8 cellular contexts compared by ENCODE assay signal in the genomic region with DNA sequence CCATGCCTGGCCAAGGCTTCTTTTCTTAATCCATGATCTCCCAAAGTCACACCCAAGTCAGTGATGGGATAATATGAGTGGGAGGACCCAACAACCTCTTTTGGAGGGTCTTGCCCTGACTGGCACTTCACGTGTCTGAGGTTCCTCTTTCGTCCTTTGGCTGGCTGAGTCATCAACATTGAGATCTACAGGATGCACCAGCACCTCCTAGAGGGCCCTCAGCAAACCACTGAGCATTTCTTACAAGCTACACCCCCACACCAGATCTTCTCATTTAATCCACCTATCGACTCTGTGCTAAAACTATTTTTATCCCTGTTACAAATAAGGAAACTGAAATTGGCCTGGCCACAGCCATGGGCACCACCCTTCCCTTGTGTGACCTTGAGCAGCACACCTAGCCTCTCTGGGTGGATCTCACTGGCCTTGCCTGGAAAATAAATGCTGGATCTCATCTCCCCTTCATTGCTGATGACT.
A peak's percentile ranks its signal among the peaks of the same experiment; 100 is the strongest.
DNase-seq lines count a peak whose midpoint lies in the region; ATAC-seq and TF ChIP-seq lines count a peak whose summit lies in the region.

No MANE protein-coding gene starts in this region.

- TF ChIP-seq CTCF in GM12873 (IDR thresholded peaks at IDR 0.05; ENCODE audit: insufficient read depth, low read depth, low read length, missing control alignments): peak; percentile 88
- peak; percentile 70 for TF ChIP-seq CTCF in activated CD8-positive, alpha-beta T cell treated with anti-CD3 and anti-CD28 coated beads for 36 hours (IDR thresholded peaks at IDR 0.05)
- TF ChIP-seq CTCF in esophagus squamous epithelium (IDR thresholded peaks at IDR 0.05): peak in 4 of 6 experiments; percentile 11 to 44 (median 38)

- H4K20me1 ChIP-seq in GM23248 (ENCODE audit: insufficient read depth): no peaks in the 10 kb centered on the region
- no peaks in the 10 kb centered on the region for H4K20me1 ChIP-seq in Karpas-422 (ENCODE audit: insufficient read depth, low read depth, low read length)

- peaks cover 34% of the 10 kb centered on the region for H3F3A ChIP-seq in GM23248 (ENCODE audit: insufficient read depth)

- H3K79me2 ChIP-seq in GM23248 (ENCODE audit: insufficient read depth): peaks cover 7% of the 10 kb centered on the region; the same call in 1 of the 2 replicates
- no peaks in the 10 kb centered on the region for H3K79me2 ChIP-seq in Karpas-422 (ENCODE audit: low read length)

- no peaks in the 10 kb centered on the region for H3K27me3 Mint-ChIP-seq in activated CD8-positive, alpha-beta T cell treated with anti-CD3 and anti-CD28 coated beads for 36 hours

- H3K27ac Mint-ChIP-seq in activated CD8-positive, alpha-beta T cell treated with anti-CD3 and anti-CD28 coated beads for 36 hours: peak overlapping the region; percentile 94

- ATAC-seq in activated CD8-positive, alpha-beta T cell treated with anti-CD3 and anti-CD28 coated beads for 36 hours: peak; percentile 81

- H3K9me2 ChIP-seq in GM23248 (ENCODE audit: insufficient read depth) (no peaks in the 10 kb centered on the region), Karpas-422 (replicated peaks; ENCODE audit: insufficient read depth, low read length) (no peaks in the 10 kb centered on the region)

- in situ Hi-C loops in GM23248 (cut with MboI): no loop called here

- H3K4me3 Mint-ChIP-seq in activated CD8-positive, alpha-beta T cell treated with anti-CD3 and anti-CD28 coated beads for 36 hours: peak overlapping the region; percentile 23

- no peaks in the 10 kb centered on the region for H3K27me3 ChIP-seq in GM23248 (replicated peaks; ENCODE audit: insufficient read depth)
- no peaks in the 10 kb centered on the region for H3K27me3 ChIP-seq in Karpas-422 (ENCODE audit: low read length)
- H3K27me3 ChIP-seq in esophagus squamous epithelium: no peaks in the 10 kb centered on the region

- no peaks in the 10 kb centered on the region for H3K9me3 Mint-ChIP-seq in activated CD8-positive, alpha-beta T cell treated with anti-CD3 and anti-CD28 coated beads for 36 hours

- peaks cover 83% of the 10 kb centered on the region for H3K4me1 Mint-ChIP-seq in activated CD8-positive, alpha-beta T cell treated with anti-CD3 and anti-CD28 coated beads for 36 hours (ENCODE audit: low read depth)

- intact Hi-C loops in activated CD8-positive, alpha-beta T cell treated with anti-CD3 and anti-CD28 coated beads for 36 hours (cut with micrococcal nuclease): loop anchor here (1.0 to 5.0 kb wide), 4 partner anchors 21 to 125 kb away; no protein-coding TSS in a partner anchor
- intact Hi-C loops in esophagus squamous epithelium (cut with DNase I): no loop called here

- peaks cover 6% of the 10 kb centered on the region; the same call in 1 of the 2 replicates for H3K36me3 ChIP-seq in GM23248 (ENCODE audit: low read depth)
- H3K36me3 ChIP-seq in Karpas-422 (ENCODE audit: insufficient read depth, low read length): no peaks in the 10 kb centered on the region
- H3K36me3 ChIP-seq in esophagus squamous epithelium: peaks cover 0 to 33% (median 0%) of the 10 kb centered on the region in 3 donors

- peaks cover 22% of the 10 kb centered on the region for H3K4me1 ChIP-seq in GM23248 (ENCODE audit: insufficient read depth)
- H3K4me1 ChIP-seq in Karpas-422 (ENCODE audit: low read length): peaks cover 18% of the 10 kb centered on the region
- peaks cover 0 to 19% (median 4%) of the 10 kb centered on the region in 3 donors for H3K4me1 ChIP-seq in esophagus squamous epithelium

- TF ChIP-seq POLR2A in esophagus squamous epithelium (IDR thresholded peaks at IDR 0.05): no peak

- POLR2A ChIA-PET in activated CD8-positive, alpha-beta T cell treated with anti-CD3 and anti-CD28 coated beads for 36 hours (lab: Charles Lee): interaction anchor here (0.9 to 1.6 kb wide), 10 partner anchors 15 to 469 kb away, joined by 3 to 9 read pairs (median 3); no protein-coding TSS in a partner anchor

- no peak overlapping the region for H2AFZ ChIP-seq in GM23248
- no peak overlapping the region for H2AFZ ChIP-seq in Karpas-422 (ENCODE audit: low read length)

- H3K4me2 ChIP-seq in GM23248 (ENCODE audit: unreplicated experiment): no peak overlapping the region
- peak overlapping the region; percentile 10 for H3K4me2 ChIP-seq in Karpas-422 (ENCODE audit: low read depth, low read length, poor library complexity, severe bottlenecking)

- peaks cover 31% of the 10 kb centered on the region for H3K36me3 Mint-ChIP-seq in activated CD8-positive, alpha-beta T cell treated with anti-CD3 and anti-CD28 coated beads for 36 hours (ENCODE audit: low read depth)

- peak; percentile 60 for DNase-seq in GM23248
- DNase-seq in Karpas-422: peak; percentile 86
- peak; percentile 88 for DNase-seq in activated CD8-positive, alpha-beta T cell treated with anti-CD3 and anti-CD28 coated beads for 36 hours
- DNase-seq in esophagus squamous epithelium (lab: John Stamatoyannopoulos, UW): peak; percentile 29
- DNase-seq in stimulated activated CD4-positive, alpha-beta T cell treated with anti-CD3 and anti-CD28 coated beads, Interleukin-2, amount 100 ng/mL, for 4 hours (ENCODE audit: low read depth): peak; percentile 64
- no peak for DNase-seq in SHP77 (lab: John Stamatoyannopoulos, UW)
- no peak for DNase-seq in NCI-H2171 treated with DMSO at 0.1 percent for 48 hours (lab: John Stamatoyannopoulos, UW)

- 88 to 92% methylated on average over 3 of the region's 3 CpGs for WGBS in GM23248 (ENCODE audit: low coverage in 1 of 2, low lambda C conversion rate in 2 of 2, missing lambda C conversion rate in 2 of 2), 2 experiments
- WGBS in esophagus squamous epithelium, 2 donors: 10 to 36% methylated on average over 3 of the region's 3 CpGs

- CTCF ChIA-PET in activated CD8-positive, alpha-beta T cell treated with anti-CD3 and anti-CD28 coated beads for 36 hours (lab: Charles Lee): interaction anchor here (0.6 to 8.8 kb wide), 45 partner anchors 11 to 600 kb away, joined by 3 to 80 read pairs (median 4); a partner anchor contains a TSS

- H3K9ac ChIP-seq in GM23248: no peak overlapping the region
- no peak overlapping the region for H3K9ac ChIP-seq in Karpas-422 (ENCODE audit: low read length)

- H3K27ac ChIP-seq in GM23248 (no peak overlapping the region), Karpas-422 (ENCODE audit: low read length) (no peak overlapping the region), esophagus squamous epithelium (peak overlapping the region in 1 of 4 donors; percentile 52)

- H3K9me3 ChIP-seq in GM23248 (ENCODE audit: low read depth) (no peaks in the 10 kb centered on the region), Karpas-422 (ENCODE audit: low read length) (no peaks in the 10 kb centered on the region), esophagus squamous epithelium (no peaks in the 10 kb centered on the region)

- H3K4me3 ChIP-seq in GM23248 (no peak overlapping the region), Karpas-422 (ENCODE audit: low read length) (no peak overlapping the region), esophagus squamous epithelium (no peak overlapping the region)

Comparison
In these comparisons a context has a peak if more than half of its experiments do, and no peak if none do; other contexts are left out.
1. CTCF ChIP-seq: peak in every context shown above with its lines; median percentile 88 in GM12873; 70 in activated CD8-positive, alpha-beta T cell treated with anti-CD3 and anti-CD28 coated beads for 36 hours; 38 in esophagus squamous epithelium.
2. DNase-seq: peak in GM23248 (single experiment), Karpas-422 (single experiment), activated CD8-positive, alpha-beta T cell treated with anti-CD3 and anti-CD28 coated beads for 36 hours (single experiment), esophagus squamous epithelium (single experiment) and stimulated activated CD4-positive, alpha-beta T cell treated with anti-CD3 and anti-CD28 coated beads, Interleukin-2, amount 100 ng/mL, for 4 hours (single experiment); none in SHP77 (0 of 2) and NCI-H2171 treated with DMSO at 0.1 percent for 48 hours (single experiment).